Comparison of ENCODE assay signal across 25 cellular contexts in the genomic region with DNA sequence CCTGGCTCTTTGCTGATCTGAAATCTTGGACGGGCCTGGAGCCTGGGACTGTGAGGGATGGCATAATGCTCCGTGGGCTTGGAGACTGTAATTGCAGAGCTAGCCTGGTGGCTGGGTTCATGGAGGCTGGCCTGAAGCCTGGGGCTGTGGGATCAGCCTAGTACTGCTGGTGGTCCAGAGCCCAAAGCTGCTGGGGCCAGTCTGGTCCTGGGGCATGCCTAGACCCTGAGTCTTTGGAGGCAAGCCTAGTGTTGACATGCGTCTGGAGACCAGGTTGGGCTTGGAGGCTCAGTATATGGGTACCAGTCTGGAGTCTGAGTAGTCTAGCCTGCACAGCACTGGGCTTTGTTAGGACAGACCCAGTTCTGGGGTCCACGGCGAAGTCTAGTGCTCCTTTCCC.
"Had no signal": no experiment of that assay in that cellular context is flagged by ENCODE, and none has a peak within 500 bp of the region (broad histone marks: within the 10 kb centered on the region; RNA-seq: fewer than 3 reads in every experiment).

No MANE protein-coding gene starts in this region.

- H3K27ac ChIP-seq: colonic mucosa, coronary artery, dorsolateral prefrontal cortex, epithelial cell of prostate, esophagus muscularis mucosa, esophagus squamous epithelium, foreskin keratinocyte, gastrocnemius medialis, gastroesophageal sphincter, heart left ventricle, heart right ventricle had no signal

- H3K27me3 Mint-ChIP-seq: dendritic cell treated with granulocyte-macrophage colony-stimulating factor and Interleukin-4, amounts not matched to agents 40 ng/mL and 50 ng/mL, for 4 days; effector memory CD8-positive, alpha-beta T cell had no signal

- H3K36me3 ChIP-seq: colonic mucosa, esophagus muscularis mucosa, esophagus squamous epithelium, gastrocnemius medialis, gastroesophageal sphincter, heart left ventricle, heart right ventricle had no signal

- H3K4me1 Mint-ChIP-seq: endodermal cell had no signal

- ATAC-seq: effector memory CD8-positive, alpha-beta T cell; esophagus mucosa; foreskin keratinocyte; gastrocnemius medialis; gastroesophageal sphincter; heart left ventricle had no signal

- H3K27ac Mint-ChIP-seq: dendritic cell treated with granulocyte-macrophage colony-stimulating factor and Interleukin-4, amounts not matched to agents 40 ng/mL and 50 ng/mL, for 4 days; effector memory CD8-positive, alpha-beta T cell; endodermal cell had no signal

- H3K4me3 ChIP-seq: colonic mucosa, coronary artery, dorsolateral prefrontal cortex, esophagus muscularis mucosa, esophagus squamous epithelium, gastrocnemius medialis, gastroesophageal sphincter, heart left ventricle, heart right ventricle had no signal

- H3K9me3 ChIP-seq: colonic mucosa, gastrocnemius medialis, gastroesophageal sphincter had no signal

- H3K4me1 ChIP-seq: colonic mucosa, esophagus muscularis mucosa, esophagus squamous epithelium, foreskin keratinocyte, gastrocnemius medialis, gastroesophageal sphincter, heart left ventricle, heart right ventricle had no signal

- H3K4me3 Mint-ChIP-seq: dendritic cell treated with granulocyte-macrophage colony-stimulating factor and Interleukin-4, amounts not matched to agents 40 ng/mL and 50 ng/mL, for 4 days; effector memory CD8-positive, alpha-beta T cell; endodermal cell had no signal

- H3K27me3 ChIP-seq: colonic mucosa, esophagus muscularis mucosa, esophagus squamous epithelium, foreskin keratinocyte, gastroesophageal sphincter, heart left ventricle, heart right ventricle had no signal

- DNase-seq: colonic mucosa; cortex of kidney; dermis blood vessel endothelial cell; dorsolateral prefrontal cortex; effector CD4-positive, alpha-beta T cell; effector CD8-positive, alpha-beta T cell; effector memory CD4-positive, alpha-beta T cell; effector memory CD8-positive, alpha-beta T cell; endodermal cell; erythroblast; esophagus squamous epithelium; foreskin fibroblast; foreskin keratinocyte; foreskin melanocyte; gastrocnemius medialis; glutamatergic neuron; head of caudate nucleus; heart left ventricle; heart right ventricle had no signal
